ENCODE assay signal across 16 cellular contexts in the genomic region with DNA sequence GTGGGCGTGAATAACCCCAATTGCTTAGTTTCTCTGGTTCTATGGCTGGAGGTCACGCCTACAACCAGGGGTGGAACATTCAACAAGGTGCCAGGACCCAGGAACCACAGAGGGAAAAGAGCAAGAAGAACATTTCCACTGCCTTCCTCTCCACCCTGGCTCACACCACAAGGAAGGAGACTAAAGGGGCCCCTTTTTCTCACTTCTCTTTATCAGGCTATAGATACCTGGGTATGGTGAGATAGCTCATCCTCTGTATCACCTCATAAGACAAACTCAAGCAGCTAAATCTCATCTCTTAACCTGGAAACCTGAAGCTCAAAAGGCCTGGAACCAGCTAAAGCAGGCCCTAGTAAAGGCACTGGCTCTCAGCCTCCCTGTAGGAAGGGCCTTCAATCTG.
DNase-seq lines count a peak whose midpoint lies in the region; ATAC-seq, FAIRE-seq and TF ChIP-seq lines count a peak whose summit lies in the region.
"Had no signal": no experiment of that assay in that cellular context is flagged by ENCODE, and none has a peak within 500 bp of the region (broad histone marks: within the 10 kb centered on the region; RNA-seq: fewer than 3 reads in every experiment).

No MANE protein-coding gene starts in this region.

- H3K4me1 ChIP-seq in GM12878 (ENCODE audit: control insufficient read depth, insufficient read depth, low read length) = no peaks in the 10 kb centered on the region
- no peaks in the 10 kb centered on the region for H3K4me1 ChIP-seq in effector memory CD4-positive, alpha-beta T cell (ENCODE audit: control insufficient read depth, insufficient read depth, low read length, poor library complexity, severe bottlenecking)
- H3K4me1 ChIP-seq in kidney (ENCODE audit: control insufficient read depth in 1 of 2, insufficient read depth in 1 of 2, low read depth in 1 of 2, low read length in 2 of 2) = no peaks in the 10 kb centered on the region
- H3K4me1 ChIP-seq: A549, BLaER1, Peyer's patch, SJSA1 had no signal

- H3K36me3 ChIP-seq in GM12878 (ENCODE audit: control insufficient read depth in 2 of 2, insufficient read depth in 2 of 2, low read length in 1 of 2) (no peaks in the 10 kb centered on the region), kidney (ENCODE audit: control insufficient read depth in 1 of 2, insufficient read depth in 2 of 2, low read length in 2 of 2) (no peaks in the 10 kb centered on the region)
- no peaks in the 10 kb centered on the region for H3K36me3 ChIP-seq in effector memory CD4-positive, alpha-beta T cell (ENCODE audit: control insufficient read depth, insufficient read depth, low read length)
- H3K36me3 ChIP-seq: BLaER1, Peyer's patch, SJSA1 had no signal

- peak; percentile 60 for ATAC-seq in GM18505 (IDR thresholded peaks at IDR 0.05; ENCODE audit: unreplicated experiment)
- ATAC-seq in GM21526 (IDR thresholded peaks at IDR 0.05; ENCODE audit: low FRiP score, unreplicated experiment) = peak; percentile 61
- ATAC-seq in HG03025 (IDR thresholded peaks at IDR 0.05; ENCODE audit: low FRiP score, unreplicated experiment) = peak; percentile 67
- ATAC-seq in GM12878 = peak; percentile 67
- ATAC-seq: A549 had no signal

- DNase-seq in GM12878 (ENCODE audit: low read depth, low spot score) = no peak
- DNase-seq in effector memory CD4-positive, alpha-beta T cell = no peak
- DNase-seq in GOT3 (lab: John Stamatoyannopoulos, UW) = no peak
- DNase-seq in NCI-H446 treated with DMSO at 0.1 percent for 48 hours (lab: John Stamatoyannopoulos, UW) = no peak
- DNase-seq in kidney = no peak
- DNase-seq: Kasumi-1, MM.1S, NCI-H1092 treated with DMSO at 0.1 percent for 48 hours, NCI-H2081, Peyer's patch had no signal

- TF ChIP-seq CTCF in GM12878 (IDR thresholded peaks at IDR 0.05 in 2 of 3, conservative IDR thresholded peaks at IDR 0.05 in 1 of 3; ENCODE audit: control insufficient read depth in 2 of 3, extremely low read depth in 1 of 3, insufficient read depth in 1 of 3, low read depth in 3 of 3, low read length in 3 of 3) (no peak), kidney (IDR thresholded peaks at IDR 0.05; ENCODE audit: borderline replicate concordance, extremely low read depth, insufficient read depth) (no peak)

- BruUV-seq in GM12878 (replicated peaks; lab: Mats Ljungman, UMichigan) = no TSS peak

- H3K9ac ChIP-seq in GM12878 (ENCODE audit: control insufficient read depth, insufficient read depth, low read length) = no peak overlapping the region
- no peak overlapping the region for H3K9ac ChIP-seq in kidney (ENCODE audit: low read length in 2 of 2)
- H3K9ac ChIP-seq: BLaER1 had no signal

- RAD21 ChIA-PET in GM12878 (lab: Charles Lee; ENCODE audit: unreplicated experiment) = interaction anchor here (2.9 kb wide), 1 partner anchor 916 kb away, joined by 9 read pairs; no protein-coding TSS in a partner anchor

- TF ChIP-seq POLR2A in GM18505 (IDR thresholded peaks at IDR 0.05; ENCODE audit: borderline replicate concordance, extremely low read depth, insufficient read depth, insufficient read length) (no peak), GM12878 (IDR thresholded peaks at IDR 0.05; ENCODE audit: low read depth, low read length) (no peak)

- CTCF ChIA-PET in GM12878 (lab: Yijun Ruan, JAX) = interaction anchor here (1.3 to 1.5 kb wide), 2 partner anchors 15 to 21 kb away, joined by 3 read pairs; no protein-coding TSS in a partner anchor

- TF ChIP-seq RAD21 in GM12878 (IDR thresholded peaks at IDR 0.05; ENCODE audit: insufficient read depth, low read depth, low read length) = no peak

- in situ Hi-C loops in GM12878 (cut with MboI) = loop anchor here (10.0 kb wide), 1 partner anchor 911 kb away; no protein-coding TSS in a partner anchor

- no peaks in the 10 kb centered on the region for H3K9me3 ChIP-seq in GM12878 (replicated peaks; ENCODE audit: control insufficient read depth, insufficient read depth, low read length)
- no peaks in the 10 kb centered on the region for H3K9me3 ChIP-seq in effector memory CD4-positive, alpha-beta T cell (ENCODE audit: control insufficient read depth, low read length)
- peaks cover 0 to 2% of the 10 kb centered on the region in 2 donors for H3K9me3 ChIP-seq in kidney (ENCODE audit: control insufficient read depth in 1 of 2, low read length in 2 of 2)
- H3K9me3 ChIP-seq: A549, Peyer's patch, SJSA1 had no signal

- H3K27me3 ChIP-seq in GM12878 (replicated peaks in 1 of 2; ENCODE audit: control insufficient read depth in 2 of 2, insufficient read depth in 2 of 2, low read length in 1 of 2) = no peaks in the 10 kb centered on the region
- H3K27me3 ChIP-seq in effector memory CD4-positive, alpha-beta T cell (replicated peaks; ENCODE audit: control insufficient read depth, insufficient read depth, low read length, poor library complexity, severe bottlenecking) = no peaks in the 10 kb centered on the region
- H3K27me3 ChIP-seq: BLaER1, Peyer's patch, SJSA1 had no signal

- H3K4me3 ChIP-seq in GM12878 (no peak overlapping the region), kidney (ENCODE audit: low read length in 2 of 2) (no peak overlapping the region)
- no peak overlapping the region for H3K4me3 ChIP-seq in effector memory CD4-positive, alpha-beta T cell (ENCODE audit: insufficient read depth, low read depth, low read length, poor library complexity, severe bottlenecking)
- H3K4me3 ChIP-seq: A549, BLaER1, Peyer's patch, SJSA1 had no signal

- TF ChIP-seq EP300 in GM12878 (IDR thresholded peaks at IDR 0.05; ENCODE audit: borderline replicate concordance in 1 of 2, control insufficient read depth in 1 of 2, low read depth in 2 of 2, low read length in 2 of 2) = no peak

- SMC1A ChIA-PET in GM12878 (lab: Charles Lee; ENCODE audit: uncharacterized antibody, unreplicated experiment) = interaction anchor here (1.1 kb wide), 1 partner anchor 667 kb away, joined by 3 read pairs; no protein-coding TSS in a partner anchor

- FAIRE-seq in GM12878 (lab: Jason Lieb, UNC) (no peak), kidney (lab: Jason Lieb, UNC) (no peak)
- FAIRE-seq: A549 had no signal

- POLR2A ChIA-PET in GM12878 (lab: Charles Lee) = no interaction called here

- no peak overlapping the region for H2AFZ ChIP-seq in GM12878 (ENCODE audit: control insufficient read depth, low read depth, low read length)

- H4K20me1 ChIP-seq in GM12878 (ENCODE audit: control insufficient read depth, insufficient read depth) = no peaks in the 10 kb centered on the region
- H4K20me1 ChIP-seq: BLaER1 had no signal

- intact Hi-C loops in GM12878 (cut with micrococcal nuclease; ENCODE audit: unreplicated experiment) (loop anchor here (2.0 kb wide), 2 partner anchors 615 to 915 kb away; no protein-coding TSS in a partner anchor), kidney (cut with DNase I) (no loop called here)

- H3K27ac ChIP-seq in GM12878 (ENCODE audit: control insufficient read depth, insufficient read depth) (no peak overlapping the region), kidney (ENCODE audit: low read depth in 2 of 2, low read length in 2 of 2) (no peak overlapping the region)
- H3K27ac ChIP-seq in effector memory CD4-positive, alpha-beta T cell (ENCODE audit: insufficient read depth, low read length, poor library complexity, severe bottlenecking) = no peak overlapping the region
- H3K27ac ChIP-seq: A549, BLaER1, Peyer's patch, SJSA1 had no signal

- H3K4me2 ChIP-seq in GM12878 (ENCODE audit: control insufficient read depth, insufficient read depth) = no peak overlapping the region
- H3K4me2 ChIP-seq: A549, BLaER1 had no signal

- 3% methylated on average over 2 of the region's 2 CpGs for WGBS in GM12878 (ENCODE audit: insufficient coverage, insufficient replicate concordance, low lambda C conversion rate, missing lambda C conversion rate)

- no peaks in the 10 kb centered on the region for H3K79me2 ChIP-seq in GM12878 (ENCODE audit: control insufficient read depth, insufficient read depth, low read length)

TF ChIP-seq in GM12878, 131 proteins besides CTCF, POLR2A, EP300 and RAD21 (continues in another document):
- TF ChIP-seq KAT2A (conservative IDR thresholded peaks at IDR 0.05; ENCODE audit: control insufficient read depth, low read depth, low read length) (no peak), NR2C2 (IDR thresholded peaks at IDR 0.05; ENCODE audit: borderline replicate concordance, control insufficient read depth, insufficient read length, low read depth) (no peak), GABPA (IDR thresholded peaks at IDR 0.05; ENCODE audit: low read depth) (no peak), RBBP5 (conservative IDR thresholded peaks at IDR 0.05) (no peak)
- TF ChIP-seq, protein P1, sequence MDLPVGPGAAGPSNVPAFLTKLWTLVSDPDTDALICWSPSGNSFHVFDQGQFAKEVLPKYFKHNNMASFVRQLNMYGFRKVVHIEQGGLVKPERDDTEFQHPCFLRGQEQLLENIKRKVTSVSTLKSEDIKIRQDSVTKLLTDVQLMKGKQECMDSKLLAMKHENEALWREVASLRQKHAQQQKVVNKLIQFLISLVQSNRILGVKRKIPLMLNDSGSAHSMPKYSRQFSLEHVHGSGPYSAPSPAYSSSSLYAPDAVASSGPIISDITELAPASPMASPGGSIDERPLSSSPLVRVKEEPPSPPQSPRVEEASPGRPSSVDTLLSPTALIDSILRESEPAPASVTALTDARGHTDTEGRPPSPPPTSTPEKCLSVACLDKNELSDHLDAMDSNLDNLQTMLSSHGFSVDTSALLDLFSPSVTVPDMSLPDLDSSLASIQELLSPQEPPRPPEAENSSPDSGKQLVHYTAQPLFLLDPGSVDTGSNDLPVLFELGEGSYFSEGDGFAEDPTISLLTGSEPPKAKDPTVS (IDR thresholded peaks at IDR 0.05; ENCODE audit: low read depth, low read length) = no peak
- TF ChIP-seq, protein P2, sequence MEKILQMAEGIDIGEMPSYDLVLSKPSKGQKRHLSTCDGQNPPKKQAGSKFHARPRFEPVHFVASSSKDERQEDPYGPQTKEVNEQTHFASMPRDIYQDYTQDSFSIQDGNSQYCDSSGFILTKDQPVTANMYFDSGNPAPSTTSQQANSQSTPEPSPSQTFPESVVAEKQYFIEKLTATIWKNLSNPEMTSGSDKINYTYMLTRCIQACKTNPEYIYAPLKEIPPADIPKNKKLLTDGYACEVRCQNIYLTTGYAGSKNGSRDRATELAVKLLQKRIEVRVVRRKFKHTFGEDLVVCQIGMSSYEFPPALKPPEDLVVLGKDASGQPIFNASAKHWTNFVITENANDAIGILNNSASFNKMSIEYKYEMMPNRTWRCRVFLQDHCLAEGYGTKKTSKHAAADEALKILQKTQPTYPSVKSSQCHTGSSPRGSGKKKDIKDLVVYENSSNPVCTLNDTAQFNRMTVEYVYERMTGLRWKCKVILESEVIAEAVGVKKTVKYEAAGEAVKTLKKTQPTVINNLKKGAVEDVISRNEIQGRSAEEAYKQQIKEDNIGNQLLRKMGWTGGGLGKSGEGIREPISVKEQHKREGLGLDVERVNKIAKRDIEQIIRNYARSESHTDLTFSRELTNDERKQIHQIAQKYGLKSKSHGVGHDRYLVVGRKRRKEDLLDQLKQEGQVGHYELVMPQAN (conservative IDR thresholded peaks at IDR 0.05) = no peak
